ENCODE assay signal across 2 cellular contexts in genomic region chr2:148255929-148256328, GRCh38.
A peak's percentile ranks its signal among the peaks of the same experiment; 100 is the strongest.
TF ChIP-seq lines count a peak whose summit lies in the region.

No MANE protein-coding gene starts in this region.

TF ChIP-seq in IMR-90, 13 proteins besides CTCF, POLR2A, EP300 and RAD21 (continued from another document):
- TF ChIP-seq RCOR1 (IDR thresholded peaks at IDR 0.05; ENCODE audit: insufficient replicate concordance, low read length) (no peak), FOS (IDR thresholded peaks at IDR 0.05; ENCODE audit: low read depth, low read length) (no peak)
- TF ChIP-seq, protein P1, sequence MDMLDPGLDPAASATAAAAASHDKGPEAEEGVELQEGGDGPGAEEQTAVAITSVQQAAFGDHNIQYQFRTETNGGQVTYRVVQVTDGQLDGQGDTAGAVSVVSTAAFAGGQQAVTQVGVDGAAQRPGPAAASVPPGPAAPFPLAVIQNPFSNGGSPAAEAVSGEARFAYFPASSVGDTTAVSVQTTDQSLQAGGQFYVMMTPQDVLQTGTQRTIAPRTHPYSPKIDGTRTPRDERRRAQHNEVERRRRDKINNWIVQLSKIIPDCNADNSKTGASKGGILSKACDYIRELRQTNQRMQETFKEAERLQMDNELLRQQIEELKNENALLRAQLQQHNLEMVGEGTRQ (IDR thresholded peaks at IDR 0.05; ENCODE audit: low read depth, low read length): no peak
TF ChIP-seq in IMR-90: peak in this region for 1.

TF ChIP-seq in HepG2, 621 proteins besides CTCF, POLR2A, EP300 and RAD21 (continued from another document):
- TF ChIP-seq YEATS4 (CRISPR knock-in tag; IDR thresholded peaks at IDR 0.05; ENCODE audit: borderline replicate concordance): no peak
- no peak for TF ChIP-seq RFX5 (IDR thresholded peaks at IDR 0.05; ENCODE audit: low read depth, low read length)
- TF ChIP-seq ZNF710 (CRISPR knock-in tag; IDR thresholded peaks at IDR 0.05; ENCODE audit: borderline replicate concordance): no peak
- TF ChIP-seq FOSL2 (CRISPR knock-in tag; IDR thresholded peaks at IDR 0.05): no peak
- no peak for TF ChIP-seq PHF21A (CRISPR knock-in tag; IDR thresholded peaks at IDR 0.05)
- TF ChIP-seq ZNF615 (CRISPR knock-in tag; IDR thresholded peaks at IDR 0.05; ENCODE audit: borderline replicate concordance): no peak
- no peak for TF ChIP-seq ZBTB3 (CRISPR knock-in tag; IDR thresholded peaks at IDR 0.05; ENCODE audit: borderline replicate concordance, low read depth)
- TF ChIP-seq ZNF350 (CRISPR knock-in tag; IDR thresholded peaks at IDR 0.05; ENCODE audit: borderline replicate concordance, low read depth): 0 out of 2 replicates have a peak, but pooled peaks have one; percentile 26
- no peak for TF ChIP-seq ZNF138 (CRISPR knock-in tag; IDR thresholded peaks at IDR 0.05; ENCODE audit: low read depth)
- no peak for TF ChIP-seq IRX3 (CRISPR knock-in tag; IDR thresholded peaks at IDR 0.05; ENCODE audit: borderline replicate concordance, low read depth)
- TF ChIP-seq, protein P2, sequence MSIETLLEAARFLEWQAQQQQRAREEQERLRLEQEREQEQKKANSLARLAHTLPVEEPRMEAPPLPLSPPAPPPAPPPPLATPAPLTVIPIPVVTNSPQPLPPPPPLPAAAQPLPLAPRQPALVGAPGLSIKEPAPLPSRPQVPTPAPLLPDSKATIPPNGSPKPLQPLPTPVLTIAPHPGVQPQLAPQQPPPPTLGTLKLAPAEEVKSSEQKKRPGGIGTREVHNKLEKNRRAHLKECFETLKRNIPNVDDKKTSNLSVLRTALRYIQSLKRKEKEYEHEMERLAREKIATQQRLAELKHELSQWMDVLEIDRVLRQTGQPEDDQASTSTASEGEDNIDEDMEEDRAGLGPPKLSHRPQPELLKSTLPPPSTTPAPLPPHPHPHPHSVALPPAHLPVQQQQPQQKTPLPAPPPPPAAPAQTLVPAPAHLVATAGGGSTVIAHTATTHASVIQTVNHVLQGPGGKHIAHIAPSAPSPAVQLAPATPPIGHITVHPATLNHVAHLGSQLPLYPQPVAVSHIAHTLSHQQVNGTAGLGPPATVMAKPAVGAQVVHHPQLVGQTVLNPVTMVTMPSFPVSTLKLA (IDR thresholded peaks at IDR 0.05): no peak
- peak; percentile 91 for TF ChIP-seq CEBPB (IDR thresholded peaks at IDR 0.05; ENCODE audit: borderline replicate concordance, low read depth, low read length)
- peak; percentile 76 for TF ChIP-seq ZMYM4 (CRISPR knock-in tag; IDR thresholded peaks at IDR 0.05)
- TF ChIP-seq ZNF274 (CRISPR knock-in tag; IDR thresholded peaks at IDR 0.05): no peak
- no peak for TF ChIP-seq KLF11 (CRISPR knock-in tag; IDR thresholded peaks at IDR 0.05)
- no peak for TF ChIP-seq PAF1 (CRISPR knock-in tag; IDR thresholded peaks at IDR 0.05)
- no peak for TF ChIP-seq SIX4 (CRISPR knock-in tag; IDR thresholded peaks at IDR 0.05)
- TF ChIP-seq ZNF737 (CRISPR knock-in tag; IDR thresholded peaks at IDR 0.05; ENCODE audit: borderline replicate concordance): no peak
- no peak for TF ChIP-seq RXRA (CRISPR knock-in tag; IDR thresholded peaks at IDR 0.05)
- no peak for TF ChIP-seq ETV5 (CRISPR knock-in tag; IDR thresholded peaks at IDR 0.05; ENCODE audit: borderline replicate concordance)
- TF ChIP-seq ZNF878 (CRISPR knock-in tag; IDR thresholded peaks at IDR 0.05): no peak
- TF ChIP-seq IRF9 (CRISPR knock-in tag; IDR thresholded peaks at IDR 0.05; ENCODE audit: borderline replicate concordance): no peak
- TF ChIP-seq, protein P3, sequence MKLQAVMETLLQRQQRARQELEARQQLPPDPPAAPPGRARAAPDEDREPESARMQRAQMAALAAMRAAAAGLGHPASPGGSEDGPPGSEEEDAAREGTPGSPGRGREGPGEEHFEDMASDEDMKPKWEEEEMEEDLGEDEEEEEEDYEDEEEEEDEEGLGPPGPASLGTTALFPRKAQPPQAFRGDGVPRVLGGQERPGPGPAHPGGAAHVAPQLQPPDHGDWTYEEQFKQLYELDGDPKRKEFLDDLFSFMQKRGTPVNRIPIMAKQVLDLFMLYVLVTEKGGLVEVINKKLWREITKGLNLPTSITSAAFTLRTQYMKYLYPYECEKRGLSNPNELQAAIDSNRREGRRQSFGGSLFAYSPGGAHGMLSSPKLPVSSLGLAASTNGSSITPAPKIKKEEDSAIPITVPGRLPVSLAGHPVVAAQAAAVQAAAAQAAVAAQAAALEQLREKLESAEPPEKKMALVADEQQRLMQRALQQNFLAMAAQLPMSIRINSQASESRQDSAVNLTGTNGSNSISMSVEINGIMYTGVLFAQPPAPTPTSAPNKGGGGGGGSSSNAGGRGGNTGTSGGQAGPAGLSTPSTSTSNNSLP (IDR thresholded peaks at IDR 0.05; ENCODE audit: low read depth, low read length): no peak
- no peak for TF ChIP-seq NFRKB (IDR thresholded peaks at IDR 0.05)
- TF ChIP-seq, protein P4, sequence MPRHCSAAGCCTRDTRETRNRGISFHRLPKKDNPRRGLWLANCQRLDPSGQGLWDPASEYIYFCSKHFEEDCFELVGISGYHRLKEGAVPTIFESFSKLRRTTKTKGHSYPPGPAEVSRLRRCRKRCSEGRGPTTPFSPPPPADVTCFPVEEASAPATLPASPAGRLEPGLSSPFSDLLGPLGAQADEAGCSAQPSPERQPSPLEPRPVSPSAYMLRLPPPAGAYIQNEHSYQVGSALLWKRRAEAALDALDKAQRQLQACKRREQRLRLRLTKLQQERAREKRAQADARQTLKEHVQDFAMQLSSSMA (CRISPR knock-in tag; IDR thresholded peaks at IDR 0.05): no peak
- no peak for TF ChIP-seq ZNF781 (CRISPR knock-in tag; IDR thresholded peaks at IDR 0.05; ENCODE audit: borderline replicate concordance, not compliant biosample characterization)
- peak; percentile 18; the same call in 1 of the 2 replicates for TF ChIP-seq HNF4A (CRISPR knock-in tag; IDR thresholded peaks at IDR 0.05)
- no peak for TF ChIP-seq ZNF446 (CRISPR knock-in tag; IDR thresholded peaks at IDR 0.05)
- no peak for TF ChIP-seq ZBTB42 (CRISPR knock-in tag; IDR thresholded peaks at IDR 0.05)
- peak; percentile 72 for TF ChIP-seq ZBTB33 (CRISPR knock-in tag; IDR thresholded peaks at IDR 0.05)
- TF ChIP-seq NR1H2 (CRISPR knock-in tag; IDR thresholded peaks at IDR 0.05; ENCODE audit: borderline replicate concordance, low read depth): no peak
- TF ChIP-seq, protein P5, sequence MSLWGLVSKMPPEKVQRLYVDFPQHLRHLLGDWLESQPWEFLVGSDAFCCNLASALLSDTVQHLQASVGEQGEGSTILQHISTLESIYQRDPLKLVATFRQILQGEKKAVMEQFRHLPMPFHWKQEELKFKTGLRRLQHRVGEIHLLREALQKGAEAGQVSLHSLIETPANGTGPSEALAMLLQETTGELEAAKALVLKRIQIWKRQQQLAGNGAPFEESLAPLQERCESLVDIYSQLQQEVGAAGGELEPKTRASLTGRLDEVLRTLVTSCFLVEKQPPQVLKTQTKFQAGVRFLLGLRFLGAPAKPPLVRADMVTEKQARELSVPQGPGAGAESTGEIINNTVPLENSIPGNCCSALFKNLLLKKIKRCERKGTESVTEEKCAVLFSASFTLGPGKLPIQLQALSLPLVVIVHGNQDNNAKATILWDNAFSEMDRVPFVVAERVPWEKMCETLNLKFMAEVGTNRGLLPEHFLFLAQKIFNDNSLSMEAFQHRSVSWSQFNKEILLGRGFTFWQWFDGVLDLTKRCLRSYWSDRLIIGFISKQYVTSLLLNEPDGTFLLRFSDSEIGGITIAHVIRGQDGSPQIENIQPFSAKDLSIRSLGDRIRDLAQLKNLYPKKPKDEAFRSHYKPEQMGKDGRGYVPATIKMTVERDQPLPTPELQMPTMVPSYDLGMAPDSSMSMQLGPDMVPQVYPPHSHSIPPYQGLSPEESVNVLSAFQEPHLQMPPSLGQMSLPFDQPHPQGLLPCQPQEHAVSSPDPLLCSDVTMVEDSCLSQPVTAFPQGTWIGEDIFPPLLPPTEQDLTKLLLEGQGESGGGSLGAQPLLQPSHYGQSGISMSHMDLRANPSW (CRISPR knock-in tag; IDR thresholded peaks at IDR 0.05; ENCODE audit: borderline replicate concordance): no peak
- 0 out of 2 replicates have a peak, but pooled peaks have one; percentile 36 for TF ChIP-seq TP53 (CRISPR knock-in tag; conservative IDR thresholded peaks at IDR 0.05)
- peak; percentile 56; the same call in 1 of the 2 replicates for TF ChIP-seq CEBPG (CRISPR knock-in tag; IDR thresholded peaks at IDR 0.05)
- TF ChIP-seq, protein P6, sequence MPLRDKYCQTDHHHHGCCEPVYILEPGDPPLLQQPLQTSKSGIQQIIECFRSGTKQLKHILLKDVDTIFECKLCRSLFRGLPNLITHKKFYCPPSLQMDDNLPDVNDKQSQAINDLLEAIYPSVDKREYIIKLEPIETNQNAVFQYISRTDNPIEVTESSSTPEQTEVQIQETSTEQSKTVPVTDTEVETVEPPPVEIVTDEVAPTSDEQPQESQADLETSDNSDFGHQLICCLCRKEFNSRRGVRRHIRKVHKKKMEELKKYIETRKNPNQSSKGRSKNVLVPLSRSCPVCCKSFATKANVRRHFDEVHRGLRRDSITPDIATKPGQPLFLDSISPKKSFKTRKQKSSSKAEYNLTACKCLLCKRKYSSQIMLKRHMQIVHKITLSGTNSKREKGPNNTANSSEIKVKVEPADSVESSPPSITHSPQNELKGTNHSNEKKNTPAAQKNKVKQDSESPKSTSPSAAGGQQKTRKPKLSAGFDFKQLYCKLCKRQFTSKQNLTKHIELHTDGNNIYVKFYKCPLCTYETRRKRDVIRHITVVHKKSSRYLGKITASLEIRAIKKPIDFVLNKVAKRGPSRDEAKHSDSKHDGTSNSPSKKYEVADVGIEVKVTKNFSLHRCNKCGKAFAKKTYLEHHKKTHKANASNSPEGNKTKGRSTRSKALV (CRISPR knock-in tag; IDR thresholded peaks at IDR 0.05): no peak
- no peak for TF ChIP-seq MED8 (CRISPR knock-in tag; IDR thresholded peaks at IDR 0.05; ENCODE audit: insufficient replicate concordance)
- TF ChIP-seq TRIM24 (CRISPR knock-in tag; IDR thresholded peaks at IDR 0.05): no peak
- TF ChIP-seq ISX (CRISPR knock-in tag; conservative IDR thresholded peaks at IDR 0.05): no peak
- TF ChIP-seq HES4 (CRISPR knock-in tag; IDR thresholded peaks at IDR 0.05; ENCODE audit: borderline replicate concordance): no peak
TF ChIP-seq in HepG2: peak in this region for 8.
